9 cellular contexts compared by ENCODE assay signal in the genomic region with DNA sequence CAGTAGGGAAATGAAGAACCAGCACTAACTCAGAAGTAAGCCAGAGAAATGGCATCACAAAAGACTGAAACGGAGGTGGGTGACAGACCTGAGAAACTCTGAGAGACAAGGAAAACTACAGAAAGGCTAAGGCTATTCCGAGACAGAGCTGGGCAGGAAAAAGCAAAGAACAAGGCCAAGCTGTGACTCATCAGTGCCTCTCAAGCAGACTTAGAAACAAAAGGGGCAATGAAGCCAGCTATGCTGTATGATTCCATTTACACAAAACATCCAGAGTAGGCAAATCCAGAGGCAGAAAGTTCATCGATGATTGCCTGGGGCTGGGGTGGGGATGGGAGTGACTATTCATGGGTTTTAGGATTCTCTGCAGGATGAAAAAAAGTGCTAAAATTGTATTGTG. TPM values are rescaled to one million over a fixed set of nuclear protein-coding genes. Genes with fewer than 3 reads are reported as not detected.
DNase-seq lines count a peak whose midpoint lies in the region; ATAC-seq, FAIRE-seq and TF ChIP-seq lines count a peak whose summit lies in the region.
"Had no signal": no experiment of that assay in that cellular context is flagged by ENCODE, and none has a peak within 500 bp of the region (broad histone marks: within the 10 kb centered on the region; RNA-seq: fewer than 3 reads in every experiment).

No MANE protein-coding gene starts in this region.

- H3K9me3 Mint-ChIP-seq in dendritic cell treated with granulocyte-macrophage colony-stimulating factor and Interleukin-4, amounts not matched to agents 40 ng/mL and 50 ng/mL, for 4 days, result no peaks in the 10 kb centered on the region

- H3K4me3 Mint-ChIP-seq in dendritic cell treated with granulocyte-macrophage colony-stimulating factor and Interleukin-4, amounts not matched to agents 40 ng/mL and 50 ng/mL, for 4 days, result no peak overlapping the region

- peaks cover 50% of the 10 kb centered on the region for H3K36me3 Mint-ChIP-seq in dendritic cell treated with granulocyte-macrophage colony-stimulating factor and Interleukin-4, amounts not matched to agents 40 ng/mL and 50 ng/mL, for 4 days (ENCODE audit: low read depth)

- peaks cover 42% of the 10 kb centered on the region for H3K4me1 Mint-ChIP-seq in dendritic cell treated with granulocyte-macrophage colony-stimulating factor and Interleukin-4, amounts not matched to agents 40 ng/mL and 50 ng/mL, for 4 days (ENCODE audit: low read depth)

- intact Hi-C loops in dendritic cell treated with granulocyte-macrophage colony-stimulating factor and Interleukin-4, amounts not matched to agents 40 ng/mL and 50 ng/mL, for 4 days (cut with micrococcal nuclease), result loop anchor here (10.0 kb wide), 1 partner anchor 346 kb away; no protein-coding TSS in a partner anchor
- intact Hi-C loops in lower lobe of right lung (cut with DNase I), result no loop called here
- intact Hi-C loops in tibial artery (cut with DNase I; ENCODE audit: low total_unique reads), result no loop called here

- TF ChIP-seq CTCF in lower lobe of right lung (IDR thresholded peaks at IDR 0.05) (no peak), tibial artery (IDR thresholded peaks at IDR 0.05) (no peak)

- H3K27ac Mint-ChIP-seq in dendritic cell treated with granulocyte-macrophage colony-stimulating factor and Interleukin-4, amounts not matched to agents 40 ng/mL and 50 ng/mL, for 4 days, result peak overlapping the region; percentile 40

- H3K27me3 ChIP-seq in lower lobe of right lung (ENCODE audit: low read depth) (no peaks in the 10 kb centered on the region), tibial artery (no peaks in the 10 kb centered on the region)

- H3K27me3 Mint-ChIP-seq in dendritic cell treated with granulocyte-macrophage colony-stimulating factor and Interleukin-4, amounts not matched to agents 40 ng/mL and 50 ng/mL, for 4 days, result no peaks in the 10 kb centered on the region

- no peak for TF ChIP-seq POLR2A in GM12891 (IDR thresholded peaks at IDR 0.05; ENCODE audit: low read depth, low read length)

- no peak for FAIRE-seq in GM12891 (lab: Jason Lieb, UNC)
- FAIRE-seq: endometrium, K562 had no signal

- DNase-seq in NCI-H226, result peak; percentile 29
- no peak for DNase-seq in lower lobe of right lung
- DNase-seq in tibial artery, result peak in 1 of 2 donors; percentile 51
- no peak for DNase-seq in GM12891 (ENCODE audit: insufficient read length, low spot score)

- H3K4me3 ChIP-seq in lower lobe of right lung (no peak overlapping the region), tibial artery (no peak overlapping the region)
- H3K4me3 ChIP-seq: K562 had no signal

- peaks cover 17% of the 10 kb centered on the region for H3K4me1 ChIP-seq in lower lobe of right lung
- H3K4me1 ChIP-seq in tibial artery, result peaks cover 0 to 31% (median 15%) of the 10 kb centered on the region in 4 donors

- peak in 1 of 2 donors; percentile 32 for ATAC-seq in lower lobe of right lung
- no peak for ATAC-seq in GM21367 (IDR thresholded peaks at IDR 0.05; ENCODE audit: unreplicated experiment)
- no peak for ATAC-seq in HG03108 (IDR thresholded peaks at IDR 0.05; ENCODE audit: unreplicated experiment)
- ATAC-seq: K562 had no signal

- H3K36me3 ChIP-seq in lower lobe of right lung (no peaks in the 10 kb centered on the region), tibial artery (peaks cover 0 to 5% (median 0%) of the 10 kb centered on the region in 3 donors)

- H3K27ac ChIP-seq in lower lobe of right lung, result peak overlapping the region; percentile 19
- peak overlapping the region; percentile 59 to 64 for H3K27ac ChIP-seq in tibial artery

- H3K9me3 ChIP-seq in lower lobe of right lung, result no peaks in the 10 kb centered on the region
- no peaks in the 10 kb centered on the region for H3K9me3 ChIP-seq in tibial artery

TF ChIP-seq in GM12891, 5 proteins besides CTCF, POLR2A, EP300 and RAD21:
- TF ChIP-seq POU2F2 (IDR thresholded peaks at IDR 0.05; ENCODE audit: low read depth, low read length) (no peak), SPI1 (IDR thresholded peaks at IDR 0.05; ENCODE audit: low read depth, low read length) (no peak), POLR2AphosphoS5 (IDR thresholded peaks at IDR 0.05; ENCODE audit: low read depth, low read length) (no peak), TAF1 (IDR thresholded peaks at IDR 0.05; ENCODE audit: low read depth, low read length) (no peak), PAX5 (IDR thresholded peaks at IDR 0.05; ENCODE audit: insufficient read depth, low read length, severe bottlenecking) (no peak)

RNA-seq across cellular contexts. Expression of gene SLC23A2, which starts 50.0 kb away (rescaled TPM):
- 19.2 TPM for total RNA-seq in lower lobe of right lung
- polyA plus RNA-seq in GM12891 (2012; ENCODE audit: low read depth, missing spikeins), result 9.8 TPM
